In the genomic region with DNA sequence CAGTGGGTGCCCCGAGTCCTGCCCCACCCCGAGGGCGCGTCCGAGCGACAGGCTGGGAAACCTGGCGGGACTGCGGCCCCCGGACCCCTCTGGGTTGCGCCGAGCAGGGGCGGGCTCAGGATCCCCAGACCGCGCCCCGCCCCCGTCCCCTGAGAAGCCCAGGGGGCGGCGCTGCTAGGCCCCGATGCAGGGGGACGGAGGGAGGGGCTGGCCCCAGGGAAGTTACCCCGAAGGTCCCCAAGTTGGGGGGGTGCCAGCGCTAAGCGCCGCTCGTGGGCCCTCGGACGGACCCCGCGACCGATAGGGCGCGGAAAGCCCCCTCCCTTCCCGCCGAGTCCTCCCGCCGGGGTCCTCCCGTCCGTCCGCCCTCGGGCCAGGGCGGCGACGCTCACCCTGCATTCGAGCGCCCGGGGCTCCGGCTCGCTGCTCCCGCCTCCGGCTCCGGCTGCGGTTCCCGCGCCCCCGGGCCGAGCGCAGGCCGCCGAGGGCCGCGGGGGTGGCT, we compare ENCODE assay signal across 8 cellular contexts.
DNase-seq lines count a peak whose midpoint lies in the region; ATAC-seq and TF ChIP-seq lines count a peak whose summit lies in the region.

No MANE protein-coding gene starts in this region.

- ATAC-seq in HG02938 (IDR thresholded peaks at IDR 0.05; ENCODE audit: unreplicated experiment) (peak; percentile 26), HG02870 (IDR thresholded peaks at IDR 0.05; ENCODE audit: unreplicated experiment) (no peak)

- H3K9ac ChIP-seq in ES-I3 (ENCODE audit: low read depth, low read length), result peak overlapping the region; percentile 72

- H3K4me1 ChIP-seq in ES-I3 (ENCODE audit: insufficient read depth, low read length), result peaks cover 6% of the 10 kb centered on the region; the same call in 1 of the 2 replicates

- no peaks in the 10 kb centered on the region for H3K9me3 ChIP-seq in ES-I3 (ENCODE audit: control insufficient read depth, insufficient read depth, low read length)

- H3K4me3 ChIP-seq in astrocyte of the cerebellum (ENCODE audit: low read depth, low read length), result peak overlapping the region; percentile 51

- in situ Hi-C loops in astrocyte of the cerebellum (cut with HindIII; ENCODE audit: low sequenced_read_pairs), result loop anchor here (5.0 kb wide), 1 partner anchor 72 kb away; no protein-coding TSS in a partner anchor

- DNase-seq in astrocyte of the cerebellum (ENCODE audit: low read depth), result no peak
- DNase-seq in left kidney (ENCODE audit: low read depth, low spot score), result peak; percentile 56
- no peak for DNase-seq in HuH-7.5 (ENCODE audit: low spot score)
- DNase-seq in KG1 (lab: John Stamatoyannopoulos, UW), result no peak
- DNase-seq in HPDE6-E6E7 (ENCODE audit: extremely low spot score), result no peak

- H3K36me3 ChIP-seq in ES-I3 (ENCODE audit: insufficient read depth, low read length), result no peaks in the 10 kb centered on the region

- no peak for TF ChIP-seq CTCF in astrocyte of the cerebellum (IDR thresholded peaks at IDR 0.05; ENCODE audit: low read depth, low read length, missing control alignments)
